ENCODE assay signal across 15 cellular contexts in the genomic region with DNA sequence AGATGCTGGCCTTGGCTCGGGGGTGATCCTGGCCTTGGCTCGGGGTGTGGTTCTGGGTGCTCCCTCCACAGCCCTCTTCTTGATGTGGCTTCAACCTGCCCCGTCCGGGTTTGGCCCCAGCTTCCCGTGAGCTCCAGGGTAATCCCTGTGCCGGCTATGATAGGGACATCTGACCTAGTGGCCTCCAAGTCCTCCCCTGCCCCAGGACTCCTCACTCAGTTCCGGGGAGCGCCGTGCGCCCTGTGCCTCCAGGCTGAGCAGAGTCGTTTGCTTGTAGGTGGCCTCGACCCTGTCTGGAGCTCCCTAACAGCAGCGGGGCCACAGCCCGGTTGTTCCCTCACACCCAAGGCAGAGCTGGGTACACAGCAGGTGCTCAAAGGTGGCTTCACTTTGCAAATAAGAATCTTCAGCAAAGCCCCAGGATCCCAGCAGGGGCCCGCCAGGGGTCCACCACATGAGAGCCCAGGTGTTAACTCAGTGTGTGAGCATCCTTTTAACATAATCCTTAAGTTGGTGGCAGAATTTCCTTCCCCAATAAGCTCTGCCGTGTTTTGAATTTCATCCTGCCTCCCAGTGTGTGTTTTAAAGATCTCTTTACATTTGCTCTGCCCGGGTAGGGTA.
"Had no signal": no experiment of that assay in that cellular context is flagged by ENCODE, and none has a peak within 500 bp of the region (broad histone marks: within the 10 kb centered on the region; RNA-seq: fewer than 3 reads in every experiment).

No MANE protein-coding gene starts in this region.

- H3K36me3 ChIP-seq: brain microvascular endothelial cell, upper lobe of right lung had no signal

- H3K4me1 Mint-ChIP-seq: activated naive CD8-positive, alpha-beta T cell treated with anti-CD3 and anti-CD28 coated beads for 36 hours; immature natural killer cell had no signal

- H3K27ac Mint-ChIP-seq: activated CD8-positive, alpha-beta T cell treated with anti-CD3 and anti-CD28 coated beads, Interleukin-2, amount 10 ng/mL, durations not matched to agents 7 days and 5 days; activated naive CD8-positive, alpha-beta T cell treated with anti-CD3 and anti-CD28 coated beads for 36 hours; dendritic cell treated with granulocyte-macrophage colony-stimulating factor and Interleukin-4, amounts not matched to agents 40 ng/mL and 50 ng/mL, for 4 days; immature natural killer cell; naive thymus-derived CD4-positive, alpha-beta T cell had no signal

- ATAC-seq: activated CD8-positive, alpha-beta T cell treated with anti-CD3 and anti-CD28 coated beads, Interleukin-2, amount 10 ng/mL, durations not matched to agents 7 days and 5 days; left cardiac atrium; mucosa of descending colon; naive thymus-derived CD4-positive, alpha-beta T cell; upper lobe of right lung had no signal

- H3K4me3 Mint-ChIP-seq: activated CD8-positive, alpha-beta T cell treated with anti-CD3 and anti-CD28 coated beads, Interleukin-2, amount 10 ng/mL, durations not matched to agents 7 days and 5 days; activated naive CD8-positive, alpha-beta T cell treated with anti-CD3 and anti-CD28 coated beads for 36 hours; dendritic cell treated with granulocyte-macrophage colony-stimulating factor and Interleukin-4, amounts not matched to agents 40 ng/mL and 50 ng/mL, for 4 days; immature natural killer cell; naive thymus-derived CD4-positive, alpha-beta T cell had no signal

- H3K4me1 ChIP-seq: parathyroid adenoma, upper lobe of right lung had no signal

- H3K79me2 ChIP-seq: parathyroid adenoma had no signal

- H3K9ac ChIP-seq: parathyroid adenoma had no signal

- H3K4me3 ChIP-seq: mucosa of descending colon, upper lobe of right lung had no signal

- DNase-seq: activated CD4-positive, alpha-beta T cell treated with anti-CD3 and anti-CD28 coated beads for 48 hours; activated CD8-positive, alpha-beta T cell treated with anti-CD3 and anti-CD28 coated beads, Interleukin-2, amount 10 ng/mL, durations not matched to agents 7 days and 5 days; activated naive CD8-positive, alpha-beta T cell treated with anti-CD3 and anti-CD28 coated beads for 36 hours; brain microvascular endothelial cell; effector memory CD4-positive, alpha-beta T cell; foreskin melanocyte; immature natural killer cell; left cardiac atrium; mucosa of descending colon; naive thymus-derived CD4-positive, alpha-beta T cell; stimulated activated naive CD4-positive, alpha-beta T cell treated with Interleukin-2 at 50 U/mL for 16 hours; T-helper 2 cell; upper lobe of right lung had no signal

- H3K27ac ChIP-seq: brain microvascular endothelial cell, parathyroid adenoma, upper lobe of right lung had no signal

- H3K9me3 ChIP-seq: upper lobe of right lung had no signal

- H2AFZ ChIP-seq: parathyroid adenoma had no signal
